1 cellular context compared by ENCODE assay signal in the genomic region with DNA sequence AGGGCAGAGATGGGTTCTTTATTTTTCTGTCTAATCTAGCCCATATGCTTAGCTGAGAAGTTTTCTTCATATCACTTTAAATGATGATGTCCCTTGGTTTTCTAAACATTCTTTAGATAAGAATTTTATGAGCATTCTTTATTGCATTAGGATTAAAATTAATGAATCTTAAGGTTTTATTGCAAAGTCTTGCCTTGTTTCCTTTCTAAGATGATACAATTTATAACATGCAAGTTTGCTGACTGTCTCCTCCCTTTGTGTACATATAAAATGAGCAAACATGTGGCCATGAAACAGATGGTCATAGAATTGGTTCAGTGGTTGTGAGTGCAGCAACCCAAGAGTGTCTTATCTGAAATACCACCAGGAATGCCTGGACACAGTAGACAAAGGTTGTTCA. TPM values are rescaled to one million over a fixed set of nuclear protein-coding genes. Genes with fewer than 3 reads are reported as not detected.
"Had no signal": no experiment of that assay in that cellular context is flagged by ENCODE, and none has a peak within 500 bp of the region (broad histone marks: within the 10 kb centered on the region; RNA-seq: fewer than 3 reads in every experiment).

No MANE protein-coding gene starts in this region.

RNA-seq across cellular contexts. Expression of gene REG4, which starts 17.7 kb away (rescaled TPM):
- polyA plus RNA-seq: foreskin keratinocyte had no signal
